In genomic region chr2:56077352-56077915, GRCh38 we compare ENCODE assay signal across 7 cellular contexts.
DNase-seq lines count a peak whose midpoint lies in the region; TF ChIP-seq lines count a peak whose summit lies in the region.

No MANE protein-coding gene starts in this region.

- CTCF ChIA-PET in activated CD4-positive, alpha-beta T cell treated with anti-CD3 and anti-CD28 coated beads, Interleukin-2, amount 10 ng/mL, durations not matched to agents 7 days and 5 days (lab: Charles Lee): no interaction called here

- no peak overlapping the region for H2AFZ ChIP-seq in neural progenitor cell (replicated peaks)

- peak; percentile 46 for DNase-seq in NAMALWA (ENCODE audit: low spot score)
- DNase-seq in T47D (ENCODE audit: low read depth in 1 of 2, low spot score in 1 of 2): peak; percentile 11 to 43
- peak; percentile 56 for DNase-seq in neural progenitor cell (ENCODE audit: low spot score)
- DNase-seq in NCI-H524 treated with DMSO at 0.1 percent for 48 hours (lab: John Stamatoyannopoulos, UW): no peak
- no peak for DNase-seq in activated CD4-positive, alpha-beta T cell treated with anti-CD3 and anti-CD28 coated beads, Interleukin-2, amount 10 ng/mL, durations not matched to agents 7 days and 5 days
- DNase-seq in coronary artery (ENCODE audit: low spot score): no peak

- no peaks in the 10 kb centered on the region for H3K4me1 ChIP-seq in neural progenitor cell

- H3K36me3 ChIP-seq in neural progenitor cell: no peaks in the 10 kb centered on the region

- H3K79me2 ChIP-seq in neural progenitor cell (ENCODE audit: low read depth): no peaks in the 10 kb centered on the region

- no peaks in the 10 kb centered on the region for H3F3A ChIP-seq in neural progenitor cell (ENCODE audit: low read depth)

- H3K27ac ChIP-seq in neural progenitor cell: no peak overlapping the region
- no peak overlapping the region for H3K27ac ChIP-seq in coronary artery

- H3K9ac ChIP-seq in neural progenitor cell: no peak overlapping the region

- H3K4me1 Mint-ChIP-seq in neural progenitor cell: no peaks in the 10 kb centered on the region
- no peaks in the 10 kb centered on the region for H3K4me1 Mint-ChIP-seq in activated CD4-positive, alpha-beta T cell treated with anti-CD3 and anti-CD28 coated beads, Interleukin-2, amount 10 ng/mL, durations not matched to agents 7 days and 5 days

- H3K4me3 ChIP-seq in neural progenitor cell (no peak overlapping the region), coronary artery (no peak overlapping the region)

- in situ Hi-C loops in T47D (cut with HindIII; ENCODE audit: low pct_unique_long_range_greater_than_20kb, low sequenced_read_pairs): no loop called here

- peak; percentile 50 for TF ChIP-seq CTCF in GM12873 (IDR thresholded peaks at IDR 0.05; ENCODE audit: insufficient read depth, low read depth, low read length, missing control alignments)
- TF ChIP-seq CTCF in neural progenitor cell (IDR thresholded peaks at IDR 0.05): peak; percentile 70
- TF ChIP-seq CTCF in coronary artery (IDR thresholded peaks at IDR 0.05): no peak

- peaks cover 7% of the 10 kb centered on the region for H3K27me3 ChIP-seq in neural progenitor cell

- no peaks in the 10 kb centered on the region for H4K20me1 ChIP-seq in neural progenitor cell (ENCODE audit: low read depth)

- H3K4me3 Mint-ChIP-seq in neural progenitor cell: no peak overlapping the region
- no peak overlapping the region for H3K4me3 Mint-ChIP-seq in activated CD4-positive, alpha-beta T cell treated with anti-CD3 and anti-CD28 coated beads, Interleukin-2, amount 10 ng/mL, durations not matched to agents 7 days and 5 days

- peaks cover 8% of the 10 kb centered on the region for H3K27me3 Mint-ChIP-seq in neural progenitor cell (ENCODE audit: insufficient read depth, low read depth)
- peaks cover 2% of the 10 kb centered on the region for H3K27me3 Mint-ChIP-seq in activated CD4-positive, alpha-beta T cell treated with anti-CD3 and anti-CD28 coated beads, Interleukin-2, amount 10 ng/mL, durations not matched to agents 7 days and 5 days

- POLR2A ChIA-PET in activated CD4-positive, alpha-beta T cell treated with anti-CD3 and anti-CD28 coated beads, Interleukin-2, amount 10 ng/mL, durations not matched to agents 7 days and 5 days (lab: Charles Lee): no interaction called here

- no peak overlapping the region for H3K4me2 ChIP-seq in neural progenitor cell

- H3K36me3 Mint-ChIP-seq in neural progenitor cell: no peaks in the 10 kb centered on the region
- H3K36me3 Mint-ChIP-seq in activated CD4-positive, alpha-beta T cell treated with anti-CD3 and anti-CD28 coated beads, Interleukin-2, amount 10 ng/mL, durations not matched to agents 7 days and 5 days (ENCODE audit: low read depth): no peaks in the 10 kb centered on the region

- H3K9me3 ChIP-seq in neural progenitor cell (ENCODE audit: low read depth): no peaks in the 10 kb centered on the region

- H3K9me3 Mint-ChIP-seq in neural progenitor cell: peaks cover 2% of the 10 kb centered on the region
- H3K9me3 Mint-ChIP-seq in activated CD4-positive, alpha-beta T cell treated with anti-CD3 and anti-CD28 coated beads, Interleukin-2, amount 10 ng/mL, durations not matched to agents 7 days and 5 days: no peaks in the 10 kb centered on the region

- H3K27ac Mint-ChIP-seq in neural progenitor cell: no peak overlapping the region
- H3K27ac Mint-ChIP-seq in activated CD4-positive, alpha-beta T cell treated with anti-CD3 and anti-CD28 coated beads, Interleukin-2, amount 10 ng/mL, durations not matched to agents 7 days and 5 days: no peak overlapping the region

Comparison
In these comparisons a context has a peak if more than half of its experiments do, and no peak if none do; other contexts are left out.
1. DNase-seq: peak in NAMALWA (single experiment), T47D (2 of 2) and neural progenitor cell (single experiment); none in NCI-H524 treated with DMSO at 0.1 percent for 48 hours (single experiment), activated CD4-positive, alpha-beta T cell treated with anti-CD3 and anti-CD28 coated beads, Interleukin-2, amount 10 ng/mL, durations not matched to agents 7 days and 5 days (single experiment) and coronary artery (single experiment).